Comparison of ENCODE assay signal across 17 cellular contexts in the genomic region with DNA sequence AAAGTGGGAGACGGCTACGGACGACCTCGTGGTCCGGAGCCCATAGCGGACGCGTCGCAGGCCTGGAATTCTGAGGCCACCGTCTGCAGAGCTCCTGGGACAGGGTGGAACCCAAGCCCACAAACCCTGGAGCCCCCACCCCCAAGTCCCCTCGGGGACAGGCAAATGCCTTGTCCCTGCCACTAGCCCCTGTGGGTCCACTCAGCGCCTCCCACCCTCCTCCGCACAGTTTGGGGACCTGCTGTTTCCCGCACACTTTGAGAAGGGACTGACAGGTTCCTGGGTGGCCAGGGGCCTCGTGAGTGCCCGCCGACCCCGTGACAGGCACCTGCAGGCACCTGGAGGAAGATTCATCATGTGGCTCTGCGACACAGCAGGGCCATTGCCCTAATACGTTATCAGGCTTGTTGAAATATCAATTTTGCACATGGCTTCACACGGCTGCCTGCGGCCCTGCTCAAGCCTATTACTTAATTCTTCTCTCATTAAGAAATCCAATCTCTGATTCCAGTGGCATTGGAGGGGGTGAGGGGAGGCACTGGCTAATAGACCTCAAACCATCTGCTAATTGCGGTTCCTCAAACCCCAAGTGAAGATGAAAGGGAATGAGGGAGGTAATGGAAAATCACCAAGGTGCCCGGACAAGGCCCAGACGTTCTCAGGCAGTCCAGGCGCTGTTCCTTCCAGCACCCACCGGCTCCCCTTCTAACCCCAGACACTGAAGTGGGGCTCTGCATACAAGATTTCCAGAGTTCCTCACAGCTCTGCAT.
DNase-seq lines count a peak whose midpoint lies in the region; ATAC-seq, FAIRE-seq and TF ChIP-seq lines count a peak whose summit lies in the region.
"Had no signal": no experiment of that assay in that cellular context is flagged by ENCODE, and none has a peak within 500 bp of the region (broad histone marks: within the 10 kb centered on the region; RNA-seq: fewer than 3 reads in every experiment).

No MANE protein-coding gene starts in this region.

- H2AFZ ChIP-seq in H1 (ENCODE audit: low read length) = no peak overlapping the region
- no peak overlapping the region for H2AFZ ChIP-seq in neuronal stem cell (ENCODE audit: low read length)
- H2AFZ ChIP-seq in mesenchymal stem cell (ENCODE audit: low read depth, low read length) = no peak overlapping the region
- H2AFZ ChIP-seq: GM23248 had no signal

- no peak for TF ChIP-seq RAD21 in H1 (IDR thresholded peaks at IDR 0.05 in 1 of 2, conservative IDR thresholded peaks at IDR 0.05 in 1 of 2; ENCODE audit: low read depth in 2 of 2, low read length in 2 of 2)

- peaks cover 0 to 3% (median 0%) of the 10 kb centered on the region in 8 donors for H3K9me3 Mint-ChIP-seq in CD4-positive, alpha-beta memory T cell
- H3K9me3 Mint-ChIP-seq: CD8-positive, alpha-beta memory T cell had no signal

- no peak overlapping the region for H3K14ac ChIP-seq in H1 (ENCODE audit: insufficient read length)
- no peak overlapping the region for H3K14ac ChIP-seq in neuronal stem cell (ENCODE audit: low read length)
- H3K14ac ChIP-seq in mesenchymal stem cell (ENCODE audit: low read length in 2 of 2) = no peak overlapping the region

- H3K27me3 ChIP-seq in heart right ventricle (peaks cover 0 to 58% (median 40%) of the 10 kb centered on the region in 7 donors), H1 (replicated peaks in 1 of 4; ENCODE audit: control insufficient read depth in 3 of 4, extremely low read depth in 1 of 4, insufficient read depth in 3 of 4, low read length in 3 of 4) (no peaks in the 10 kb centered on the region; a peak in 1 of 7 replicates), neuronal stem cell (ENCODE audit: control insufficient read depth in 3 of 3, insufficient read depth in 3 of 3, low read depth in 1 of 3, low read length in 3 of 3) (no peaks in the 10 kb centered on the region), spleen (replicated peaks in 1 of 7) (peaks cover 0 to 60% (median 0%) of the 10 kb centered on the region in 7 donors), mesenchymal stem cell (ENCODE audit: control insufficient read depth in 1 of 2, insufficient read depth in 1 of 2, low read length in 2 of 2) (peaks cover 0 to 5% of the 10 kb centered on the region in 2 experiments)
- no peaks in the 10 kb centered on the region for H3K27me3 ChIP-seq in CD4-positive, alpha-beta memory T cell (ENCODE audit: insufficient read depth, low read length)

- H4K20me1 ChIP-seq in H1 (replicated peaks in 1 of 2; ENCODE audit: control insufficient read depth in 1 of 2, insufficient read depth in 2 of 2, low read length in 2 of 2) = no peaks in the 10 kb centered on the region

- POLR2A ChIA-PET in H1 (lab: Charles Lee; ENCODE audit: partially characterized antibody) = no interaction called here
- POLR2A ChIA-PET in CD4-positive, alpha-beta memory T cell (lab: Charles Lee; ENCODE audit: partially characterized antibody) = no interaction called here

- no peaks in the 10 kb centered on the region; the same call in 1 of the 2 replicates for H3K23me2 ChIP-seq in H1 (ENCODE audit: low read depth, low read length)

- H3K4me1 ChIP-seq in heart right ventricle (no peaks in the 10 kb centered on the region), H1 (replicated peaks in 1 of 4; ENCODE audit: control insufficient read depth in 3 of 4, insufficient read depth in 4 of 4, low read length in 3 of 4) (peaks cover 0 to 18% (median 13%) of the 10 kb centered on the region in 4 experiments; a peak in 6 of 7 replicates), neuronal stem cell (ENCODE audit: control insufficient read depth in 2 of 2, insufficient read depth in 1 of 2, low read depth in 1 of 2, low read length in 2 of 2) (peaks cover 0 to 26% of the 10 kb centered on the region in 2 donors), spleen (no peaks in the 10 kb centered on the region), mesenchymal stem cell (ENCODE audit: control insufficient read depth, insufficient read depth, low read depth, low read length) (no peaks in the 10 kb centered on the region)
- no peaks in the 10 kb centered on the region for H3K4me1 ChIP-seq in CD4-positive, alpha-beta memory T cell (ENCODE audit: insufficient read depth, low read length)
- H3K4me1 ChIP-seq: Caco-2 had no signal

- H2BK20ac ChIP-seq in H1 (ENCODE audit: low read length) = no peak overlapping the region

- no peak for TF ChIP-seq EP300 in H1 (IDR thresholded peaks at IDR 0.05; ENCODE audit: borderline replicate concordance in 1 of 2, low read depth in 2 of 2, low read length in 2 of 2)

- 72 to 73% methylated on average over 27 of the region's 27 CpGs for WGBS in heart right ventricle, 2 donors
- WGBS in H1 (ENCODE audit: extremely low coverage in 1 of 2, insufficient coverage in 1 of 2, insufficient read length in 1 of 2, insufficient replicate concordance in 2 of 2, low coverage in 1 of 2, low lambda C conversion rate in 2 of 2, missing lambda C conversion rate in 1 of 2), 2 experiments = 92% methylated on average over 27 of the region's 27 CpGs; no CpG with 5 or more reads in 1 of the 2 experiments
- WGBS in neuronal stem cell (ENCODE audit: extremely low coverage in 2 of 2, insufficient read length in 2 of 2, insufficient replicate concordance in 1 of 2), 2 donors = no CpG with 5 or more reads among the region's 27 CpGs
- 74 to 83% (median 78%) methylated on average over 24 to 27 of the region's 27 CpGs for WGBS in spleen, 5 donors
- WGBS in mesenchymal stem cell = 87% methylated on average over 25 of the region's 27 CpGs

- no peaks in the 10 kb centered on the region for H3K4me1 Mint-ChIP-seq in CD4-positive, alpha-beta memory T cell
- H3K4me1 Mint-ChIP-seq: B cell; CD8-positive, alpha-beta memory T cell had no signal

- no peak for TF ChIP-seq CTCF in heart right ventricle (IDR thresholded peaks at IDR 0.05)
- TF ChIP-seq CTCF in H1 (IDR thresholded peaks at IDR 0.05; ENCODE audit: control extremely low read depth in 1 of 3, insufficient read depth in 1 of 3, low read depth in 1 of 3, low read length in 3 of 3) = no peak
- TF ChIP-seq CTCF in spleen (IDR thresholded peaks at IDR 0.05 in 8 of 11, conservative IDR thresholded peaks at IDR 0.05 in 3 of 11) = no peak

- H3K9ac ChIP-seq in H1 (replicated peaks in 1 of 4; ENCODE audit: extremely low read depth in 1 of 4, low read depth in 3 of 4, low read length in 3 of 4) (no peak overlapping the region), neuronal stem cell (ENCODE audit: low read depth, low read length, poor library complexity) (no peak overlapping the region), mesenchymal stem cell (ENCODE audit: low read length) (no peak overlapping the region)
- H3K9ac ChIP-seq: GM23248 had no signal

- TF ChIP-seq POLR2A in H1 (IDR thresholded peaks at IDR 0.05; ENCODE audit: control extremely low read depth in 1 of 2, low read depth in 2 of 2, low read length in 2 of 2) = no peak
- TF ChIP-seq POLR2A in spleen (IDR thresholded peaks at IDR 0.05) = no peak

- no peak overlapping the region for H3K4me3 Mint-ChIP-seq in CD4-positive, alpha-beta memory T cell
- H3K4me3 Mint-ChIP-seq: B cell; CD8-positive, alpha-beta memory T cell had no signal

- H3K4ac ChIP-seq in H1 (replicated peaks; ENCODE audit: insufficient read length, low read depth, low read length) (no peak overlapping the region), neuronal stem cell (ENCODE audit: low read length) (no peak overlapping the region), mesenchymal stem cell (ENCODE audit: low read depth in 1 of 2, low read length in 2 of 2) (no peak overlapping the region)

- H3K18ac ChIP-seq in H1 (ENCODE audit: extremely low read depth, low read length) = no peak overlapping the region
- H3K18ac ChIP-seq in neuronal stem cell (ENCODE audit: low read length) = peak overlapping the region; percentile 58
- no peak overlapping the region for H3K18ac ChIP-seq in mesenchymal stem cell (ENCODE audit: low read depth in 1 of 2, low read length in 2 of 2)

- no peak overlapping the region for H3K27ac Mint-ChIP-seq in CD4-positive, alpha-beta memory T cell
- H3K27ac Mint-ChIP-seq: B cell; CD8-positive, alpha-beta memory T cell had no signal

- ATAC-seq in heart right ventricle = no peak
- ATAC-seq in GM21367 (IDR thresholded peaks at IDR 0.05; ENCODE audit: unreplicated experiment) = no peak
- ATAC-seq: GM12878 had no signal

- H4K91ac ChIP-seq in H1 (replicated peaks; ENCODE audit: insufficient read length, low read length) (no peak overlapping the region), neuronal stem cell (ENCODE audit: low read depth, low read length, poor library complexity) (no peak overlapping the region), mesenchymal stem cell (ENCODE audit: low read length) (no peak overlapping the region)

- H3K4me3 ChIP-seq in heart right ventricle (no peak overlapping the region), H1 (ENCODE audit: extremely low read depth in 1 of 4, insufficient read depth in 2 of 4, low read depth in 3 of 4, low read length in 4 of 4) (no peak overlapping the region), neuronal stem cell (ENCODE audit: low read length in 2 of 2) (no peak overlapping the region), spleen (no peak overlapping the region), mesenchymal stem cell (ENCODE audit: insufficient read depth in 1 of 2, low read depth in 1 of 2, low read length in 2 of 2) (no peak overlapping the region)
- H3K4me3 ChIP-seq in CD4-positive, alpha-beta memory T cell (ENCODE audit: low read length in 2 of 2) = no peak overlapping the region
- H3K4me3 ChIP-seq: GM12878, GM23248 had no signal

- no peak overlapping the region for H2BK12ac ChIP-seq in H1 (ENCODE audit: low read depth, low read length)
- peak overlapping the region; percentile 17 for H2BK12ac ChIP-seq in neuronal stem cell (ENCODE audit: low read length)
- no peak overlapping the region for H2BK12ac ChIP-seq in mesenchymal stem cell (ENCODE audit: low read length in 2 of 2)

- H4K8ac ChIP-seq in H1 (ENCODE audit: extremely low read depth, insufficient read depth, low read length) (no peak overlapping the region), neuronal stem cell (ENCODE audit: low read depth, low read length) (no peak overlapping the region), mesenchymal stem cell (ENCODE audit: low read length) (no peak overlapping the region)

- H3K9me3 ChIP-seq in heart right ventricle = no peaks in the 10 kb centered on the region
- no peaks in the 10 kb centered on the region for H3K9me3 ChIP-seq in H1 (ENCODE audit: insufficient read depth in 2 of 2, low read depth in 1 of 2, low read length in 1 of 2)
- peaks cover 0 to 2% of the 10 kb centered on the region in 2 donors for H3K9me3 ChIP-seq in neuronal stem cell (replicated peaks in 1 of 2; ENCODE audit: control insufficient read depth in 2 of 2, insufficient read depth in 1 of 2, low read depth in 1 of 2, low read length in 2 of 2)
- no peaks in the 10 kb centered on the region for H3K9me3 ChIP-seq in spleen
- no peaks in the 10 kb centered on the region for H3K9me3 ChIP-seq in CD4-positive, alpha-beta memory T cell (ENCODE audit: control insufficient read depth in 1 of 2, low read length in 2 of 2)
- H3K9me3 ChIP-seq in mesenchymal stem cell (ENCODE audit: control insufficient read depth, low read length) = no peaks in the 10 kb centered on the region
- H3K9me3 ChIP-seq: Caco-2 had no signal

- H3K79me1 ChIP-seq in H1 (ENCODE audit: low read depth, low read length) = no peaks in the 10 kb centered on the region
- no peaks in the 10 kb centered on the region for H3K79me1 ChIP-seq in neuronal stem cell (ENCODE audit: low read depth, low read length)
- H3K79me1 ChIP-seq in mesenchymal stem cell (replicated peaks; ENCODE audit: low read length, poor library complexity, severe bottlenecking) = no peaks in the 10 kb centered on the region

- H3K27me3 Mint-ChIP-seq in CD4-positive, alpha-beta memory T cell = no peaks in the 10 kb centered on the region
- H3K27me3 Mint-ChIP-seq: B cell had no signal

- H3K4me2 ChIP-seq in H1 (ENCODE audit: insufficient read depth in 1 of 2, low read depth in 2 of 2, low read length in 2 of 2) (no peak overlapping the region), neuronal stem cell (ENCODE audit: insufficient read depth, low read length, poor library complexity, severe bottlenecking) (no peak overlapping the region), mesenchymal stem cell (ENCODE audit: low read length, poor library complexity, severe bottlenecking) (no peak overlapping the region)

- no peak overlapping the region for H3K56ac ChIP-seq in H1 (replicated peaks; ENCODE audit: insufficient read length, low read depth, low read length)

- CTCF ChIA-PET in H1 (lab: Charles Lee; ENCODE audit: partially characterized antibody) = interaction anchor here (0.7 to 1.0 kb wide), 2 partner anchors 15 to 279 kb away, joined by 3 to 5 read pairs; no protein-coding TSS in a partner anchor
- CTCF ChIA-PET in CD4-positive, alpha-beta memory T cell (lab: Charles Lee; ENCODE audit: partially characterized antibody) = no interaction called here

- H3K23ac ChIP-seq in H1 (ENCODE audit: insufficient read length) (no peak overlapping the region), neuronal stem cell (ENCODE audit: low read depth, low read length, poor library complexity) (no peak overlapping the region), mesenchymal stem cell (ENCODE audit: low read length in 2 of 2) (no peak overlapping the region)

- no peak overlapping the region for H3K27ac ChIP-seq in heart right ventricle
- H3K27ac ChIP-seq in H1 (ENCODE audit: low read depth, low read length) = no peak overlapping the region; the same call in 1 of the 2 replicates
- H3K27ac ChIP-seq in neuronal stem cell (replicated peaks; ENCODE audit: low read length) = no peak overlapping the region
- no peak overlapping the region for H3K27ac ChIP-seq in spleen
- H3K27ac ChIP-seq in CD4-positive, alpha-beta memory T cell (ENCODE audit: low read depth, low read length) = no peak overlapping the region
- H3K27ac ChIP-seq in mesenchymal stem cell (ENCODE audit: low read length, poor library complexity, severe bottlenecking) = no peak overlapping the region
- H3K27ac ChIP-seq: GM23248 had no signal

- H3K36me3 ChIP-seq in heart right ventricle (no peaks in the 10 kb centered on the region), H1 (ENCODE audit: control insufficient read depth in 2 of 4, insufficient read depth in 4 of 4, low read length in 3 of 4) (no peaks in the 10 kb centered on the region), neuronal stem cell (replicated peaks in 1 of 2; ENCODE audit: control insufficient read depth in 2 of 2, insufficient read depth in 2 of 2, low read length in 2 of 2) (no peaks in the 10 kb centered on the region), spleen (no peaks in the 10 kb centered on the region), mesenchymal stem cell (ENCODE audit: control insufficient read depth in 1 of 2, insufficient read depth in 2 of 2, low read depth in 1 of 2, low read length in 2 of 2) (no peaks in the 10 kb centered on the region)
- H3K36me3 ChIP-seq in CD4-positive, alpha-beta memory T cell (ENCODE audit: insufficient read depth, low read length) = no peaks in the 10 kb centered on the region

- no peak overlapping the region for H2AK5ac ChIP-seq in H1 (ENCODE audit: low read depth, low read length)
- H2AK5ac ChIP-seq in neuronal stem cell (ENCODE audit: low read depth, low read length) = peak overlapping the region; percentile 47
- no peak overlapping the region for H2AK5ac ChIP-seq in mesenchymal stem cell (ENCODE audit: low read length, severe bottlenecking)

- H3K36me3 Mint-ChIP-seq in CD4-positive, alpha-beta memory T cell = no peaks in the 10 kb centered on the region
- H3K36me3 Mint-ChIP-seq: CD8-positive, alpha-beta memory T cell had no signal

- intact Hi-C loops in cardiac septum (cut with DNase I) (no loop called here), heart right ventricle (cut with DNase I) (no loop called here), spleen (cut with DNase I; ENCODE audit: low total_unique reads) (no loop called here)
- intact Hi-C loops in CD4-positive, alpha-beta memory T cell (cut with micrococcal nuclease) = no loop called here

- H2BK15ac ChIP-seq in H1 (ENCODE audit: low read length) (no peak overlapping the region), neuronal stem cell (ENCODE audit: low read length) (peak overlapping the region; percentile 78), mesenchymal stem cell (ENCODE audit: low read depth, poor library complexity, severe bottlenecking) (no peak overlapping the region)

- H2BK5ac ChIP-seq in H1 (ENCODE audit: low read depth, low read length) = no peak overlapping the region
- H2BK5ac ChIP-seq in neuronal stem cell (ENCODE audit: low read length) = peak overlapping the region; percentile 32
- H2BK5ac ChIP-seq in mesenchymal stem cell (ENCODE audit: low read depth, low read length, poor library complexity, severe bottlenecking) = no peak overlapping the region

- peak overlapping the region; percentile 64 for H2BK120ac ChIP-seq in H1 (replicated peaks; ENCODE audit: low read depth, low read length)
- no peak overlapping the region for H2BK120ac ChIP-seq in neuronal stem cell (ENCODE audit: low read depth, low read length)
- H2BK120ac ChIP-seq in mesenchymal stem cell (ENCODE audit: low read depth, low read length) = no peak overlapping the region

- peak; percentile 49 for DNase-seq in cardiac septum (ENCODE audit: low spot score)
- no peak for DNase-seq in heart right ventricle
- DNase-seq in H1 (ENCODE audit: low read depth in 1 of 2, low spot score in 2 of 2) = no peak
- DNase-seq in neuronal stem cell (ENCODE audit: low spot score) = no peak
- DNase-seq in spleen = peak; percentile 44
- no peak for DNase-seq in CD4-positive, alpha-beta memory T cell
- DNase-seq in mesenchymal stem cell = no peak
- DNase-seq: ACHN; C1 segment of cervical spinal cord; Caco-2; CD8-positive, alpha-beta memory T cell; H7 had no signal

- FAIRE-seq in H1 (lab: Jason Lieb, UNC) = no peak
- FAIRE-seq: GM12878, GM18507 had no signal

- no peaks in the 10 kb centered on the region for H3K79me2 ChIP-seq in H1 (ENCODE audit: control insufficient read depth in 1 of 2, insufficient read depth in 2 of 2, low read length in 2 of 2)

- no peak overlapping the region for H4K5ac ChIP-seq in H1 (ENCODE audit: insufficient read length, low read depth, low read length)

Comparison
In these comparisons a context has a peak if more than half of its experiments do, and no peak if none do; other contexts are left out.
1. DNase-seq: peak in cardiac septum (single experiment) and spleen (single experiment); none in heart right ventricle (0 of 2), H1 (0 of 2), neuronal stem cell (single experiment), CD4-positive, alpha-beta memory T cell (0 of 5) and mesenchymal stem cell (single experiment).